8 cellular contexts compared by ENCODE assay signal in the genomic region with DNA sequence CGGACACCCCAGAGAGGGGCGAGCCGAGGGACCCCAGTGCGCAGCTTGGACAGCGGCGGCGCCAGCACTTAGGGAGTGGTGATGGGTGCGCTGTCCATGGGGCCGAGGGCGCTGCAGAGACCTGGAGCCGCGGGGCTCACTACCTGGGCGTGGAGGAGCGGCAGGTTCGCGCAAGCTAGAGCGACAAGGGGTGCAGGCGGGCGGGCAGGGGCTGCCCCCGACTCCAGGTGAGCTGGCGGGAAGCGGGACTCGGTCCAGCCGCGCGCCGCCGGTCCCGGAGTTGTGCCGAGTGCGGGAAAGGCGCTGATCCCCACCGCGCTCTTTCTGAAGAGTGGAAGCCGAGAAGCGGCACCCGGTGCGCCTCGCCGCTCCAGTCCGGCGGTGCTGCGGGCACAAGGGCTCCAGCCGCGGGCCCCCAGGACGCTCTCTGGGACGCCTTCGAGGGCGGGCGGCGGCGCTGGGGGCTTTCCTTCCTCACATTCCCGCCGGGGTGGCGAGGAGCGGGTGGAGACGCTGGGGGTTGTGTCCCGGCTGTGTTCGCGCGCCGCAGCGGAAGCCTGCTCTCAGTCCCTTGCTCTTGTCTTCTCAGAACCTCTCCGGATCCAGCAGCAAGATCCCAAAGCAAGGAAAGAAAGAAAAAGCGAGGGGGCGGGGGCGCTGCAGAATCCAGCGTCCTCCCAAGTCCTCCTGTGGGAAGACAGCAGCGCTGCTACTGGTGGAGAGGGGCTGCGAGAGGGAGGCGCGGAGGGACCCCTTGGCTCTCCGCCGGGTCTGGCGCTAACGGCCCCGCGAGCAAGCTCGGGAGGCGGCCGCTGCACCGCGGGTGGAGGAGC. TPM values are rescaled to one million over a fixed set of nuclear protein-coding genes. Genes with fewer than 3 reads are reported as not detected.
DNase-seq lines count a peak whose midpoint lies in the region; ATAC-seq and TF ChIP-seq lines count a peak whose summit lies in the region.

B3GAT2 (minus strand) TSS at position 610 of the 833 bp plus-strand sequence. CDS start 631 bp downstream, outside the sequence.

- in situ Hi-C loops in ACHN (cut with HindIII; ENCODE audit: low pct_ligation_motif_present, low pct_unique_long_range_greater_than_20kb, low sequenced_read_pairs) (no loop called here), GM13977 (cut with MboI; ENCODE audit: low pct_unique_long_range_greater_than_20kb, low sequenced_read_pairs, unreplicated experiment) (no loop called here)

- H3K4me3 Mint-ChIP-seq in activated CD8-positive, alpha-beta T cell treated with anti-CD3 and anti-CD28 coated beads for 36 hours: peak within 1 kb of the TSS; percentile 70

- H2AFZ ChIP-seq in neural cell (ENCODE audit: low read depth, low read length): peak within 1 kb of the TSS; percentile 58

- no peak for TF ChIP-seq RAD21 in neural cell (conservative IDR thresholded peaks at IDR 0.05)

- H3K4me3 ChIP-seq in fibroblast of pulmonary artery (replicated peaks; ENCODE audit: low read depth, low read length) (peak within 1 kb of the TSS; percentile 50), neural cell (ENCODE audit: low read length) (peak within 1 kb of the TSS; percentile 89)

- no peaks in the 10 kb centered on the region for H3K79me2 ChIP-seq in neural cell (replicated peaks; ENCODE audit: insufficient read depth, low read length)

- H3K9me2 ChIP-seq in neural cell (ENCODE audit: insufficient read depth, low read length): no peaks in the 10 kb centered on the region

- peaks cover 63% of the 10 kb centered on the region for H3K27me3 Mint-ChIP-seq in activated CD8-positive, alpha-beta T cell treated with anti-CD3 and anti-CD28 coated beads for 36 hours

- H3K27me3 ChIP-seq in neural cell (ENCODE audit: insufficient read depth, low read depth, low read length): peaks cover 26% of the 10 kb centered on the region

- DNase-seq in ACHN (peak; percentile 3), GM13977 (ENCODE audit: low spot score) (peak; percentile 24), fibroblast of pulmonary artery (ENCODE audit: low read depth) (peak; percentile 23)
- DNase-seq in activated CD8-positive, alpha-beta T cell treated with anti-CD3 and anti-CD28 coated beads for 36 hours: peak; percentile 5
- no peak for DNase-seq in central memory CD4-positive, alpha-beta T cell

- ATAC-seq in HG03139 (IDR thresholded peaks at IDR 0.05; ENCODE audit: unreplicated experiment): peak; percentile 8
- ATAC-seq in activated CD8-positive, alpha-beta T cell treated with anti-CD3 and anti-CD28 coated beads for 36 hours: peak; percentile 20
- ATAC-seq in HG02840 (IDR thresholded peaks at IDR 0.05; ENCODE audit: low FRiP score, unreplicated experiment): no peak

- TF ChIP-seq CTCF in GM13977 (IDR thresholded peaks at IDR 0.05; ENCODE audit: extremely low read depth, insufficient read depth, missing control alignments) (no peak), fibroblast of pulmonary artery (IDR thresholded peaks at IDR 0.05; ENCODE audit: low read length, missing control alignments) (no peak), neural cell (IDR thresholded peaks at IDR 0.05; ENCODE audit: poor library complexity, severe bottlenecking) (peak; percentile 49)
- no peak for TF ChIP-seq CTCF in activated CD8-positive, alpha-beta T cell treated with anti-CD3 and anti-CD28 coated beads for 36 hours (IDR thresholded peaks at IDR 0.05)

- intact Hi-C loops in activated CD8-positive, alpha-beta T cell treated with anti-CD3 and anti-CD28 coated beads for 36 hours (cut with micrococcal nuclease): loop anchor here (5.0 kb wide), 1 partner anchor 249 kb away; no protein-coding TSS in a partner anchor

- H3K27ac ChIP-seq in neural cell (ENCODE audit: low read length): no peak within 1 kb of the TSS

- no peaks in the 10 kb centered on the region for H3F3A ChIP-seq in neural cell (ENCODE audit: insufficient read depth, low read length, poor library complexity, severe bottlenecking)

- no peaks in the 10 kb centered on the region for H4K20me1 ChIP-seq in neural cell (ENCODE audit: insufficient read depth)

- H3K9me3 ChIP-seq in neural cell (ENCODE audit: low read length): no peaks in the 10 kb centered on the region

- H3K36me3 Mint-ChIP-seq in activated CD8-positive, alpha-beta T cell treated with anti-CD3 and anti-CD28 coated beads for 36 hours (ENCODE audit: low read depth): no peaks in the 10 kb centered on the region

- no peak for TF ChIP-seq EP300 in neural cell (conservative IDR thresholded peaks at IDR 0.05; ENCODE audit: poor library complexity, severe bottlenecking)

- H3K9me3 Mint-ChIP-seq in activated CD8-positive, alpha-beta T cell treated with anti-CD3 and anti-CD28 coated beads for 36 hours: no peaks in the 10 kb centered on the region

- H3K4me2 ChIP-seq in neural cell (ENCODE audit: low read length): peak within 1 kb of the TSS; percentile 63

- H3K9ac ChIP-seq in neural cell (ENCODE audit: low read length): peak within 1 kb of the TSS; percentile 60

- no peaks in the 10 kb centered on the region for H3K36me3 ChIP-seq in neural cell (ENCODE audit: insufficient read depth, low read length)

- peaks cover 16% of the 10 kb centered on the region for H3K4me1 Mint-ChIP-seq in activated CD8-positive, alpha-beta T cell treated with anti-CD3 and anti-CD28 coated beads for 36 hours (ENCODE audit: low read depth)

- no peak within 1 kb of the TSS for H3K27ac Mint-ChIP-seq in activated CD8-positive, alpha-beta T cell treated with anti-CD3 and anti-CD28 coated beads for 36 hours

- CTCF ChIA-PET in activated CD8-positive, alpha-beta T cell treated with anti-CD3 and anti-CD28 coated beads for 36 hours (lab: Charles Lee): interaction anchor here (0.7 to 4.5 kb wide), 29 partner anchors 10 to 736 kb away, joined by 3 to 42 read pairs (median 4); no protein-coding TSS in a partner anchor

- POLR2A ChIA-PET in activated CD8-positive, alpha-beta T cell treated with anti-CD3 and anti-CD28 coated beads for 36 hours (lab: Charles Lee): no interaction called here

TF ChIP-seq in neural cell, 6 proteins besides CTCF, POLR2A, EP300 and RAD21:
- TF ChIP-seq, protein P1, sequence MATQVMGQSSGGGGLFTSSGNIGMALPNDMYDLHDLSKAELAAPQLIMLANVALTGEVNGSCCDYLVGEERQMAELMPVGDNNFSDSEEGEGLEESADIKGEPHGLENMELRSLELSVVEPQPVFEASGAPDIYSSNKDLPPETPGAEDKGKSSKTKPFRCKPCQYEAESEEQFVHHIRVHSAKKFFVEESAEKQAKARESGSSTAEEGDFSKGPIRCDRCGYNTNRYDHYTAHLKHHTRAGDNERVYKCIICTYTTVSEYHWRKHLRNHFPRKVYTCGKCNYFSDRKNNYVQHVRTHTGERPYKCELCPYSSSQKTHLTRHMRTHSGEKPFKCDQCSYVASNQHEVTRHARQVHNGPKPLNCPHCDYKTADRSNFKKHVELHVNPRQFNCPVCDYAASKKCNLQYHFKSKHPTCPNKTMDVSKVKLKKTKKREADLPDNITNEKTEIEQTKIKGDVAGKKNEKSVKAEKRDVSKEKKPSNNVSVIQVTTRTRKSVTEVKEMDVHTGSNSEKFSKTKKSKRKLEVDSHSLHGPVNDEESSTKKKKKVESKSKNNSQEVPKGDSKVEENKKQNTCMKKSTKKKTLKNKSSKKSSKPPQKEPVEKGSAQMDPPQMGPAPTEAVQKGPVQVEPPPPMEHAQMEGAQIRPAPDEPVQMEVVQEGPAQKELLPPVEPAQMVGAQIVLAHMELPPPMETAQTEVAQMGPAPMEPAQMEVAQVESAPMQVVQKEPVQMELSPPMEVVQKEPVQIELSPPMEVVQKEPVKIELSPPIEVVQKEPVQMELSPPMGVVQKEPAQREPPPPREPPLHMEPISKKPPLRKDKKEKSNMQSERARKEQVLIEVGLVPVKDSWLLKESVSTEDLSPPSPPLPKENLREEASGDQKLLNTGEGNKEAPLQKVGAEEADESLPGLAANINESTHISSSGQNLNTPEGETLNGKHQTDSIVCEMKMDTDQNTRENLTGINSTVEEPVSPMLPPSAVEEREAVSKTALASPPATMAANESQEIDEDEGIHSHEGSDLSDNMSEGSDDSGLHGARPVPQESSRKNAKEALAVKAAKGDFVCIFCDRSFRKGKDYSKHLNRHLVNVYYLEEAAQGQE (IDR thresholded peaks at IDR 0.05; ENCODE audit: borderline replicate concordance): no peak
- peak; percentile 30 for TF ChIP-seq MXI1 (conservative IDR thresholded peaks at IDR 0.05; ENCODE audit: poor library complexity, severe bottlenecking)
TF ChIP-seq in neural cell: peak in this region for 1.

RNA-seq across cellular contexts. Expression of gene B3GAT2, which starts in this region (rescaled TPM):
- total RNA-seq in activated CD8-positive, alpha-beta T cell treated with anti-CD3 and anti-CD28 coated beads for 36 hours: under 1 TPM in 1 of 2 experiments, not detected in 1; 0.04 TPM
- polyA plus RNA-seq in neural cell: 4.1 and 5.6 TPM in 2 replicates
- 7.3 and 8.2 TPM in 2 replicates for polyA minus RNA-seq in neural cell

Comparison
In these comparisons a context has a peak if more than half of its experiments do, and no peak if none do; other contexts are left out.
1. Peak in DNase-seq and ATAC-seq in activated CD8-positive, alpha-beta T cell treated with anti-CD3 and anti-CD28 coated beads for 36 hours; RNA of the gene not detected or under 1 TPM.